1 cellular context compared by ENCODE assay signal in the genomic region with DNA sequence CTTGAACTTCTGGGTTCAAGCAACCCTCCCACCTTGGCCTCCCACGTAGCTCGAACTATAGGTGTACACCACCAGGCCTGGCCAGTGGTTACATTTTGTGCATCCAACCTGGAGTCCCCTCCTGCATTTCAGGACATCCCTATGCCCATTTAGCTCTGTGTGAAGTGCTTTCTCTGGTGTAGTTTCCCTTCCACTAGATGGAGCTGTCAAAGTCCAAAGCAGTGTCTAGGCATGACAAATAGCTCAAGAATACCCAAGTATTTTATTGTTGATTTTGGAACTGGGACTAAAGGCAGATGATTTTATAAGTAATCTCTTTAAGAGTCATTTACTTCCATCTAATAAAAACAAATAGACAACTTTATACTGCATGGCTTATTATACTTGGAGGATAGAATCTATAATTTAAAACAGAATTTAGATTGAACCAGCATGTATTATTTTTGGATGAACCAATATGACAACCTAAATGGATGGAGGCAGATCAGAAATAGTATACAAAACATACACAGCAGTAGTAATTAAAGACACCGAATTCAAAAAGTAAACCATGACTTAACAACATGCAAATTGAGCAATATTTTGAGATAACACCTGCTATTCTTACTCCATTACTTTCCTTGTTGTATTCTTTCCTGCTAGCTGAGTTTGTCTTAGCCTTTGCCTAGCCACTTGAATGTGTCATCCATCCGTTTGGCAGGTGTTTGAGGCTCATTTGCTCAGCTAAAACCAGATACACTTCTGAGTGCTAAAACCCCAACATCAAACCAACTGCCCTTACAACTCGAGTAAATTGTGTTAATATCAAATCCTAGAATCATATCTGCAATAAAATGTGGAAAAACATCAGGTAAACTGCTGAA.
TF ChIP-seq lines count a peak whose summit lies in the region.

No MANE protein-coding gene starts in this region.

TF ChIP-seq in IMR-90, 13 proteins besides CTCF, POLR2A, EP300 and RAD21 (continued from another document):
- TF ChIP-seq RCOR1 (IDR thresholded peaks at IDR 0.05; ENCODE audit: insufficient replicate concordance, low read length), result no peak
